In genomic region chr3:17030438-17030837, GRCh38 we compare ENCODE assay signal across 20 cellular contexts.
DNase-seq lines count a peak whose midpoint lies in the region; ATAC-seq and TF ChIP-seq lines count a peak whose summit lies in the region.
"Had no signal": no experiment of that assay in that cellular context is flagged by ENCODE, and none has a peak within 500 bp of the region (broad histone marks: within the 10 kb centered on the region; RNA-seq: fewer than 3 reads in every experiment).

No MANE protein-coding gene starts in this region.

- H3K4me1 Mint-ChIP-seq in activated CD8-positive, alpha-beta T cell treated with anti-CD3 and anti-CD28 coated beads, Interleukin-2, amount 10 ng/mL, durations not matched to agents 7 days and 5 days (ENCODE audit: low read depth), result peaks cover 70% of the 10 kb centered on the region
- H3K4me1 Mint-ChIP-seq in activated CD8-positive, alpha-beta T cell treated with anti-CD3 and anti-CD28 coated beads for 36 hours (ENCODE audit: low read depth), result peaks cover 83% of the 10 kb centered on the region
- H3K4me1 Mint-ChIP-seq in naive thymus-derived CD4-positive, alpha-beta T cell, result peaks cover 45 to 93% (median 85%) of the 10 kb centered on the region in 7 donors

- intact Hi-C loops in activated CD8-positive, alpha-beta T cell treated with anti-CD3 and anti-CD28 coated beads for 36 hours (cut with micrococcal nuclease), result loop anchor here (10.0 kb wide), 1 partner anchor 204 kb away; no protein-coding TSS in a partner anchor
- intact Hi-C loops in naive thymus-derived CD4-positive, alpha-beta T cell (cut with micrococcal nuclease), result loop anchor here (2.0 to 5.0 kb wide), 6 partner anchors 47 to 430 kb away; no protein-coding TSS in a partner anchor
- intact Hi-C loops in spleen (cut with DNase I; ENCODE audit: low total_unique reads), result loop anchor here (10.0 kb wide), 2 partner anchors 146 to 426 kb away; partner anchors contain the start of genes DAZL and PLCL2

- peaks cover 22% of the 10 kb centered on the region for H3K36me3 Mint-ChIP-seq in activated CD8-positive, alpha-beta T cell treated with anti-CD3 and anti-CD28 coated beads, Interleukin-2, amount 10 ng/mL, durations not matched to agents 7 days and 5 days (ENCODE audit: low read depth)
- peaks cover 7% of the 10 kb centered on the region for H3K36me3 Mint-ChIP-seq in activated CD8-positive, alpha-beta T cell treated with anti-CD3 and anti-CD28 coated beads for 36 hours (ENCODE audit: low read depth)
- H3K36me3 Mint-ChIP-seq in naive thymus-derived CD4-positive, alpha-beta T cell, result peaks cover 0 to 24% (median 11%) of the 10 kb centered on the region in 5 donors

- H3K4me1 ChIP-seq in naive thymus-derived CD4-positive, alpha-beta T cell (ENCODE audit: control insufficient read depth in 2 of 2, insufficient read depth in 2 of 2, low read length in 2 of 2), result peaks cover 0 to 29% of the 10 kb centered on the region in 2 donors
- peaks cover 0 to 65% (median 29%) of the 10 kb centered on the region in 6 donors for H3K4me1 ChIP-seq in spleen

- WGBS in spleen, 5 donors, result 49 to 59% (median 51%) methylated on average over 3 of the region's 3 CpGs

- H3K36me3 ChIP-seq in naive thymus-derived CD4-positive, alpha-beta T cell (ENCODE audit: control insufficient read depth in 2 of 3, insufficient read depth in 3 of 3, low read length in 3 of 3), result no peaks in the 10 kb centered on the region
- H3K36me3 ChIP-seq in spleen, result peaks cover 0 to 17% (median 0%) of the 10 kb centered on the region in 6 donors
- H3K36me3 ChIP-seq: left lung, transverse colon had no signal

- no peak overlapping the region for H3K27ac ChIP-seq in naive thymus-derived CD4-positive, alpha-beta T cell (ENCODE audit: low read depth, low read length)
- H3K27ac ChIP-seq in spleen, result no peak overlapping the region
- H3K27ac ChIP-seq: C4-2B, left lung, transverse colon had no signal

- peak; percentile 41 for ATAC-seq in activated CD8-positive, alpha-beta T cell treated with anti-CD3 and anti-CD28 coated beads, Interleukin-2, amount 10 ng/mL, durations not matched to agents 7 days and 5 days
- ATAC-seq in activated CD8-positive, alpha-beta T cell treated with anti-CD3 and anti-CD28 coated beads for 36 hours, result no peak
- ATAC-seq in HG02678 (IDR thresholded peaks at IDR 0.05; ENCODE audit: unreplicated experiment), result peak; percentile 45
- no peak for ATAC-seq in naive thymus-derived CD4-positive, alpha-beta T cell
- ATAC-seq: left lung, Panc1 had no signal

- POLR2A ChIA-PET in activated CD8-positive, alpha-beta T cell treated with anti-CD3 and anti-CD28 coated beads, Interleukin-2, amount 10 ng/mL, durations not matched to agents 7 days and 5 days (lab: Charles Lee), result interaction anchor here (1.0 kb wide), 1 partner anchor 121 kb away, joined by 3 read pairs; no protein-coding TSS in a partner anchor
- POLR2A ChIA-PET in activated CD8-positive, alpha-beta T cell treated with anti-CD3 and anti-CD28 coated beads for 36 hours (lab: Charles Lee), result no interaction called here
- POLR2A ChIA-PET in naive thymus-derived CD4-positive, alpha-beta T cell (lab: Charles Lee), result no interaction called here

- H3K9me3 ChIP-seq in naive thymus-derived CD4-positive, alpha-beta T cell (ENCODE audit: control insufficient read depth in 2 of 3, low read length in 3 of 3), result no peaks in the 10 kb centered on the region
- H3K9me3 ChIP-seq in spleen, result no peaks in the 10 kb centered on the region
- H3K9me3 ChIP-seq: left lung, transverse colon had no signal

- TF ChIP-seq POLR2A in spleen (IDR thresholded peaks at IDR 0.05), result no peak

- no peaks in the 10 kb centered on the region for H3K9me3 Mint-ChIP-seq in activated CD8-positive, alpha-beta T cell treated with anti-CD3 and anti-CD28 coated beads, Interleukin-2, amount 10 ng/mL, durations not matched to agents 7 days and 5 days (ENCODE audit: insufficient read depth)
- H3K9me3 Mint-ChIP-seq in activated CD8-positive, alpha-beta T cell treated with anti-CD3 and anti-CD28 coated beads for 36 hours, result no peaks in the 10 kb centered on the region
- H3K9me3 Mint-ChIP-seq in naive thymus-derived CD4-positive, alpha-beta T cell, result peaks cover 0 to 2% (median 0%) of the 10 kb centered on the region in 11 donors
- H3K9me3 Mint-ChIP-seq: endodermal cell had no signal

- H3K27me3 Mint-ChIP-seq in activated CD8-positive, alpha-beta T cell treated with anti-CD3 and anti-CD28 coated beads, Interleukin-2, amount 10 ng/mL, durations not matched to agents 7 days and 5 days (ENCODE audit: low read depth), result no peaks in the 10 kb centered on the region
- no peaks in the 10 kb centered on the region for H3K27me3 Mint-ChIP-seq in activated CD8-positive, alpha-beta T cell treated with anti-CD3 and anti-CD28 coated beads for 36 hours
- no peaks in the 10 kb centered on the region for H3K27me3 Mint-ChIP-seq in naive thymus-derived CD4-positive, alpha-beta T cell
- H3K27me3 Mint-ChIP-seq: progenitor cell of endocrine pancreas had no signal

- no peak overlapping the region for H3K4me3 Mint-ChIP-seq in activated CD8-positive, alpha-beta T cell treated with anti-CD3 and anti-CD28 coated beads, Interleukin-2, amount 10 ng/mL, durations not matched to agents 7 days and 5 days
- no peak overlapping the region for H3K4me3 Mint-ChIP-seq in activated CD8-positive, alpha-beta T cell treated with anti-CD3 and anti-CD28 coated beads for 36 hours
- H3K4me3 Mint-ChIP-seq in naive thymus-derived CD4-positive, alpha-beta T cell, result peak overlapping the region in 5 of 10 donors; percentile 10 to 41 (median 18)
- H3K4me3 Mint-ChIP-seq: endodermal cell had no signal

- no peak for TF ChIP-seq CTCF in activated CD8-positive, alpha-beta T cell treated with anti-CD3 and anti-CD28 coated beads for 36 hours (IDR thresholded peaks at IDR 0.05)
- TF ChIP-seq CTCF in spleen (IDR thresholded peaks at IDR 0.05 in 8 of 11, conservative IDR thresholded peaks at IDR 0.05 in 3 of 11), result no peak

- H3K4me3 ChIP-seq in naive thymus-derived CD4-positive, alpha-beta T cell (ENCODE audit: low read length), result no peak overlapping the region
- H3K4me3 ChIP-seq in spleen, result no peak overlapping the region
- H3K4me3 ChIP-seq: left lung, transverse colon had no signal

- CTCF ChIA-PET in activated CD8-positive, alpha-beta T cell treated with anti-CD3 and anti-CD28 coated beads, Interleukin-2, amount 10 ng/mL, durations not matched to agents 7 days and 5 days (lab: Charles Lee), result interaction anchor here (0.9 to 1.6 kb wide), 3 partner anchors 25 to 203 kb away, joined by 3 to 4 read pairs (median 3); no protein-coding TSS in a partner anchor
- CTCF ChIA-PET in activated CD8-positive, alpha-beta T cell treated with anti-CD3 and anti-CD28 coated beads for 36 hours (lab: Charles Lee), result interaction anchor here (0.7 to 1.7 kb wide), 4 partner anchors 103 to 201 kb away, joined by 3 to 4 read pairs (median 3); partner anchors contain the start of gene PLCL2
- CTCF ChIA-PET in naive thymus-derived CD4-positive, alpha-beta T cell (lab: Charles Lee), result interaction anchor here (0.8 to 1.1 kb wide), 2 partner anchors 102 to 146 kb away, joined by 3 to 4 read pairs; partner anchors contain the start of gene PLCL2

- no peaks in the 10 kb centered on the region for H3K27me3 ChIP-seq in naive thymus-derived CD4-positive, alpha-beta T cell (ENCODE audit: control insufficient read depth in 2 of 2, insufficient read depth in 2 of 2, low read length in 2 of 2)
- H3K27me3 ChIP-seq in spleen (replicated peaks in 1 of 7), result no peaks in the 10 kb centered on the region
- H3K27me3 ChIP-seq: left lung, transverse colon had no signal

- no peak for DNase-seq in activated CD8-positive, alpha-beta T cell treated with anti-CD3 and anti-CD28 coated beads, Interleukin-2, amount 10 ng/mL, durations not matched to agents 7 days and 5 days
- DNase-seq in activated CD8-positive, alpha-beta T cell treated with anti-CD3 and anti-CD28 coated beads for 36 hours, result no peak
- DNase-seq in SW480 (ENCODE audit: low spot score) (peak; percentile 36), iPS-NIHi7 (ENCODE audit: extremely low spot score) (no peak), T-helper 2 cell (no peak), spleen (no peak)
- peak in 1 of 9 donors; percentile 16 for DNase-seq in naive thymus-derived CD4-positive, alpha-beta T cell
- DNase-seq: activated CD4-positive, alpha-beta T cell treated with anti-CD3 and anti-CD28 coated beads, Interleukin-2, amount 50 U/mL, for 4 hours; activated T-cell treated with anti-CD3 and anti-CD28 coated beads, Interleukin-2, amount 50 U/mL, for 48 hours; cerebellar nuclear complex; DMS79 treated with DMSO at 0.1 percent for 48 hours; endodermal cell; left lung; NCI-H1930; NCI-H526; transverse colon had no signal

- H3K27ac Mint-ChIP-seq in activated CD8-positive, alpha-beta T cell treated with anti-CD3 and anti-CD28 coated beads, Interleukin-2, amount 10 ng/mL, durations not matched to agents 7 days and 5 days, result no peak overlapping the region
- no peak overlapping the region for H3K27ac Mint-ChIP-seq in activated CD8-positive, alpha-beta T cell treated with anti-CD3 and anti-CD28 coated beads for 36 hours
- H3K27ac Mint-ChIP-seq in naive thymus-derived CD4-positive, alpha-beta T cell, result peak overlapping the region in 7 of 9 donors; percentile 16 to 80 (median 40)
- H3K27ac Mint-ChIP-seq: endodermal cell, progenitor cell of endocrine pancreas had no signal

Comparison
In these comparisons a context has a peak if more than half of its experiments do, and no peak if none do; other contexts are left out.
1. ATAC-seq: peak in activated CD8-positive, alpha-beta T cell treated with anti-CD3 and anti-CD28 coated beads, Interleukin-2, amount 10 ng/mL, durations not matched to agents 7 days and 5 days (single experiment) and HG02678 (single experiment); none in activated CD8-positive, alpha-beta T cell treated with anti-CD3 and anti-CD28 coated beads for 36 hours (single experiment) and naive thymus-derived CD4-positive, alpha-beta T cell (single experiment).
2. H3K27ac Mint-ChIP-seq: peak in naive thymus-derived CD4-positive, alpha-beta T cell (7 of 9); none in activated CD8-positive, alpha-beta T cell treated with anti-CD3 and anti-CD28 coated beads, Interleukin-2, amount 10 ng/mL, durations not matched to agents 7 days and 5 days (single experiment) and activated CD8-positive, alpha-beta T cell treated with anti-CD3 and anti-CD28 coated beads for 36 hours (single experiment).